17 cellular contexts compared by ENCODE assay signal in the genomic region with DNA sequence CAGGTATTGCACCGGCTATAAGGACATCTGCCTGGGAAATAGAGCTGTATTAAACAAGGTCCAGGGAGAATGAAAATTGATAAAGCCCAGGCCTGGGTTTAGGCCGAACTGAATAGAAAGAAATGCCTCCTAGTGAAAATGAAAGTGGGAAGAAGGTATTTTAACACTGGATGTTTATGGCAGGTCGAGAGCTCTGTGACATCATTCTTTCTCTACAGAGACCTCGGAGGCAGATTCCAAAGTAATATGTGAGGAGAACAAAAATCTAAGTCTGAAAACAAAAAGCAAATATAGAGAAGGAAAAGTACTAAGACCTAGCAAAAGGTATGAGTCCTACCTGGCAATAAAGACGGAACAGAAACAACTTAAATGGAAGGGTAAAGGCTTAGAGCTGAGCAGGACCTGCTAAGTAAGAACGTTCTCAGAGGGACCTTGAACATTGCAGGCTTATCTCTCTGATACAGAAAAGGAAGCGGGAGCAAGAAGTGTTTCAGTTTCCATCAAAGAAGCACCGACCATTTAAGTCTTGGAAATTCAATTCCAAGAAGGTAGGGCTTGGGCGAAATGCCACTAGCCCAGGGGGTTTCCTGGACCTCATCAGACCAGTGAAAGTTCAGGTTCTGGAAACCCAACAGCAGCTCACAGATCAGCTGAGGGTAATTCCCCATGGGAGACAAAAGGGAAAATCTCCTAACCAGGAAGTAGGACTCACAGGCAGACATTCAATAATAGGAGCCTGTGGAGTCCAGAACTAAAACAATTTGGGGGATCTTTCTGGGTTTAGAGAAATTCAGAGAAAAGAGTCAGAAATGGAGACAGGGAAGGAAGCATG.
DNase-seq lines count a peak whose midpoint lies in the region; ATAC-seq, FAIRE-seq and TF ChIP-seq lines count a peak whose summit lies in the region.
"Had no signal": no experiment of that assay in that cellular context is flagged by ENCODE, and none has a peak within 500 bp of the region (broad histone marks: within the 10 kb centered on the region; RNA-seq: fewer than 3 reads in every experiment).

No MANE protein-coding gene starts in this region.

- H3K4me2 ChIP-seq in OCI-LY3 (ENCODE audit: low read length): peak overlapping the region; percentile 72
- H3K4me2 ChIP-seq: A549, KMS-11 had no signal

- intact Hi-C loops in dendritic cell treated with granulocyte-macrophage colony-stimulating factor and Interleukin-4, amounts not matched to agents 40 ng/mL and 50 ng/mL, for 4 days (cut with micrococcal nuclease): loop anchor here (10.0 kb wide), 2 partner anchors 140 to 240 kb away; a partner anchor contains a TSS
- intact Hi-C loops in aorta (cut with DNase I): loop anchor here in 1 of 2 donors (5.0 kb wide), 1 partner anchor 267 kb away; no protein-coding TSS in a partner anchor

- no peak for DNase-seq in activated CD4-positive, alpha-beta T cell treated with anti-CD3 and anti-CD28 coated beads, Interleukin-2, amount 10 ng/mL, durations not matched to agents 7 days and 5 days
- no peak for DNase-seq in activated CD4-positive, alpha-beta T cell treated with anti-CD3 and anti-CD28 coated beads for 48 hours
- peak; percentile 76 for DNase-seq in small intestine
- no peak for DNase-seq in aorta
- DNase-seq in occipital lobe (lab: John Stamatoyannopoulos, UW): no peak
- DNase-seq: glutamatergic neuron; islet precursor cell; NCI-H146; NCI-H446; stimulated activated CD4-positive, alpha-beta T cell treated with anti-CD3 and anti-CD28 coated beads, Interleukin-12 subunit alpha, Interleukin-12 subunit beta, amount 100 ng/mL, for 4 hours had no signal

- H2AFZ ChIP-seq in OCI-LY3 (ENCODE audit: low read depth, low read length): peak overlapping the region; percentile 19; the same call in 1 of the 2 replicates

- no peak for FAIRE-seq in small intestine (lab: Jason Lieb, UNC)
- FAIRE-seq: A549 had no signal

- H3K27ac ChIP-seq in OCI-LY3 (ENCODE audit: low read length): no peak overlapping the region
- H3K27ac ChIP-seq in small intestine (ENCODE audit: low read depth in 1 of 2, low read length in 1 of 2): peak overlapping the region; percentile 80 to 87
- no peak overlapping the region for H3K27ac ChIP-seq in aorta (ENCODE audit: low read depth in 1 of 2, low read length in 2 of 2)
- H3K27ac ChIP-seq: A549, epithelial cell of prostate, HL-60, KMS-11 had no signal

- 23 to 52% (median 23%) methylated on average over 9 of the region's 9 CpGs for WGBS in small intestine, 3 donors
- WGBS in aorta, 2 donors: 83% methylated on average over 9 of the region's 9 CpGs

- CTCF ChIA-PET in activated CD4-positive, alpha-beta T cell treated with anti-CD3 and anti-CD28 coated beads, Interleukin-2, amount 10 ng/mL, durations not matched to agents 7 days and 5 days (lab: Charles Lee): interaction anchor here (0.6 kb wide), 2 partner anchors 9 to 407 kb away, joined by 3 read pairs; no protein-coding TSS in a partner anchor

- H3K36me3 Mint-ChIP-seq in activated CD4-positive, alpha-beta T cell treated with anti-CD3 and anti-CD28 coated beads, Interleukin-2, amount 10 ng/mL, durations not matched to agents 7 days and 5 days (ENCODE audit: low read depth): peaks cover 6% of the 10 kb centered on the region
- H3K36me3 Mint-ChIP-seq in dendritic cell treated with granulocyte-macrophage colony-stimulating factor and Interleukin-4, amounts not matched to agents 40 ng/mL and 50 ng/mL, for 4 days (ENCODE audit: low read depth): peaks cover 59% of the 10 kb centered on the region

- no peaks in the 10 kb centered on the region for H4K20me1 ChIP-seq in OCI-LY3 (ENCODE audit: insufficient read depth, low read length)

- H3K27ac Mint-ChIP-seq in activated CD4-positive, alpha-beta T cell treated with anti-CD3 and anti-CD28 coated beads, Interleukin-2, amount 10 ng/mL, durations not matched to agents 7 days and 5 days: peak overlapping the region; percentile 0
- H3K27ac Mint-ChIP-seq in dendritic cell treated with granulocyte-macrophage colony-stimulating factor and Interleukin-4, amounts not matched to agents 40 ng/mL and 50 ng/mL, for 4 days: peak overlapping the region; percentile 74

- H3K4me1 ChIP-seq in OCI-LY3 (ENCODE audit: low read length): peaks cover 16% of the 10 kb centered on the region
- no peaks in the 10 kb centered on the region for H3K4me1 ChIP-seq in small intestine (ENCODE audit: control insufficient read depth in 2 of 2, insufficient read depth in 1 of 2, low read depth in 1 of 2, low read length in 1 of 2)
- H3K4me1 ChIP-seq in aorta (ENCODE audit: control insufficient read depth in 1 of 2, insufficient read depth in 2 of 2, low read length in 2 of 2): no peaks in the 10 kb centered on the region

- H3K4me3 ChIP-seq in OCI-LY3 (ENCODE audit: low read length): peak overlapping the region; percentile 54
- peak overlapping the region in 1 of 2 donors; percentile 31 for H3K4me3 ChIP-seq in small intestine (ENCODE audit: low read depth in 1 of 2, low read length in 2 of 2)
- no peak overlapping the region for H3K4me3 ChIP-seq in aorta (ENCODE audit: low read length in 2 of 2)
- H3K4me3 ChIP-seq: A549 had no signal

- H3K79me2 ChIP-seq in OCI-LY3 (ENCODE audit: low read length): no peaks in the 10 kb centered on the region

- no peak for TF ChIP-seq CTCF in OCI-LY3 (IDR thresholded peaks at IDR 0.05; ENCODE audit: low read depth, low read length)

- ATAC-seq in GM21381 (IDR thresholded peaks at IDR 0.05; ENCODE audit: unreplicated experiment) (no peak), aorta (ENCODE audit: low FRiP score) (no peak)
- ATAC-seq: A549 had no signal

- peaks cover 31% of the 10 kb centered on the region for H3K4me1 Mint-ChIP-seq in activated CD4-positive, alpha-beta T cell treated with anti-CD3 and anti-CD28 coated beads, Interleukin-2, amount 10 ng/mL, durations not matched to agents 7 days and 5 days
- H3K4me1 Mint-ChIP-seq in dendritic cell treated with granulocyte-macrophage colony-stimulating factor and Interleukin-4, amounts not matched to agents 40 ng/mL and 50 ng/mL, for 4 days (ENCODE audit: low read depth): peaks cover 26% of the 10 kb centered on the region

- no peaks in the 10 kb centered on the region for H3K9me3 Mint-ChIP-seq in activated CD4-positive, alpha-beta T cell treated with anti-CD3 and anti-CD28 coated beads, Interleukin-2, amount 10 ng/mL, durations not matched to agents 7 days and 5 days
- H3K9me3 Mint-ChIP-seq in dendritic cell treated with granulocyte-macrophage colony-stimulating factor and Interleukin-4, amounts not matched to agents 40 ng/mL and 50 ng/mL, for 4 days: no peaks in the 10 kb centered on the region

- POLR2A ChIA-PET in activated CD4-positive, alpha-beta T cell treated with anti-CD3 and anti-CD28 coated beads, Interleukin-2, amount 10 ng/mL, durations not matched to agents 7 days and 5 days (lab: Charles Lee): no interaction called here

- no peaks in the 10 kb centered on the region for H3K27me3 Mint-ChIP-seq in activated CD4-positive, alpha-beta T cell treated with anti-CD3 and anti-CD28 coated beads, Interleukin-2, amount 10 ng/mL, durations not matched to agents 7 days and 5 days
- no peaks in the 10 kb centered on the region for H3K27me3 Mint-ChIP-seq in dendritic cell treated with granulocyte-macrophage colony-stimulating factor and Interleukin-4, amounts not matched to agents 40 ng/mL and 50 ng/mL, for 4 days

- H3K4me3 Mint-ChIP-seq in activated CD4-positive, alpha-beta T cell treated with anti-CD3 and anti-CD28 coated beads, Interleukin-2, amount 10 ng/mL, durations not matched to agents 7 days and 5 days: no peak overlapping the region
- H3K4me3 Mint-ChIP-seq in dendritic cell treated with granulocyte-macrophage colony-stimulating factor and Interleukin-4, amounts not matched to agents 40 ng/mL and 50 ng/mL, for 4 days: no peak overlapping the region

- H3K27me3 ChIP-seq in OCI-LY3 (ENCODE audit: low read depth, low read length) (no peaks in the 10 kb centered on the region), small intestine (ENCODE audit: control insufficient read depth in 2 of 2, insufficient read depth in 2 of 2, low read length in 2 of 2) (no peaks in the 10 kb centered on the region), aorta (ENCODE audit: control insufficient read depth in 1 of 2, insufficient read depth in 2 of 2, low read length in 1 of 2) (no peaks in the 10 kb centered on the region)

- H3K9ac ChIP-seq in OCI-LY3 (ENCODE audit: low read length): no peak overlapping the region
- H3K9ac ChIP-seq: KMS-11 had no signal

- no peaks in the 10 kb centered on the region for H3K36me3 ChIP-seq in OCI-LY3 (replicated peaks; ENCODE audit: low read depth, low read length)
- H3K36me3 ChIP-seq in small intestine (ENCODE audit: control insufficient read depth in 2 of 2, insufficient read depth in 2 of 2, low read length in 2 of 2): no peaks in the 10 kb centered on the region
- peaks cover 0 to 3% of the 10 kb centered on the region in 2 donors for H3K36me3 ChIP-seq in aorta (ENCODE audit: control insufficient read depth in 1 of 2, insufficient read depth in 2 of 2, low read length in 1 of 2)

- no peaks in the 10 kb centered on the region for H3K9me3 ChIP-seq in OCI-LY3 (ENCODE audit: insufficient read depth, low read length)
- H3K9me3 ChIP-seq in small intestine (ENCODE audit: control insufficient read depth, low read depth): no peaks in the 10 kb centered on the region
- no peaks in the 10 kb centered on the region for H3K9me3 ChIP-seq in aorta (ENCODE audit: control insufficient read depth, low read length)
- H3K9me3 ChIP-seq: A549 had no signal

Comparison
In these comparisons a context has a peak if more than half of its experiments do, and no peak if none do; other contexts are left out.
1. H3K27ac ChIP-seq: peak in small intestine (2 of 2); none in OCI-LY3 (single experiment) and aorta (0 of 2).